ENCODE assay signal across 24 cellular contexts in genomic region chr16:10111156-10111761, GRCh38.
"Had no signal": no experiment of that assay in that cellular context is flagged by ENCODE, and none has a peak within 500 bp of the region (broad histone marks: within the 10 kb centered on the region; RNA-seq: fewer than 3 reads in every experiment).

No MANE protein-coding gene starts in this region.

- ATAC-seq: natural killer cell treated with Interleukin-12 subunit alpha and Interleukin-12 subunit beta and Interleukin-15 and Interleukin-18, amount 100 ng/mL, for 72 hours; psoas muscle; right cardiac atrium; right lobe of liver; stimulated activated naive B cell treated with anti-CD40 and anti-IgM and Interleukin-4, amounts not matched to agents 10 μg/mL and 1 μg/mL and 100 μg/mL, for 72 hours had no signal

- H3K4me1 ChIP-seq: parathyroid adenoma, psoas muscle, right lobe of liver, tibial nerve, upper lobe of left lung, vagina had no signal

- H3K27ac ChIP-seq: ovary, parathyroid adenoma, psoas muscle, right lobe of liver, sigmoid colon, stomach, thoracic aorta, thyroid gland, tibial nerve, upper lobe of left lung, vagina had no signal

- FAIRE-seq: small intestine had no signal

- H3K9ac ChIP-seq: parathyroid adenoma had no signal

- H3K79me2 ChIP-seq: parathyroid adenoma had no signal

- H2AFZ ChIP-seq: parathyroid adenoma had no signal

- H3K9me3 ChIP-seq: ovary, psoas muscle, right lobe of liver, sigmoid colon, stomach, thoracic aorta, thyroid gland, tibial nerve, upper lobe of left lung, vagina had no signal

- H3K36me3 ChIP-seq: ovary, right lobe of liver, sigmoid colon, stomach, thoracic aorta, thyroid gland, tibial nerve, upper lobe of left lung, vagina had no signal

- DNase-seq: nephron progenitor cell; occipital lobe; ovary; posterior cingulate gyrus; psoas muscle; right cardiac atrium; right lobe of liver; sigmoid colon; small intestine; stimulated activated CD4-positive, alpha-beta T cell treated with anti-CD3 and anti-CD28 coated beads, Interleukin-15, amount 100 ng/mL, for 24 hours; stimulated activated CD4-positive, alpha-beta T cell treated with anti-CD3 and anti-CD28 coated beads, Interleukin-2, amount 100 ng/mL, for 24 hours; stimulated activated CD4-positive, alpha-beta T cell treated with anti-CD3 and anti-CD28 coated beads, Interleukin-2, amount 100 ng/mL, for 48 hours; stimulated activated CD4-positive, alpha-beta T cell treated with anti-CD3 and anti-CD28 coated beads, Interleukin-4, amount 100 ng/mL, for 24 hours; stimulated activated naive B cell treated with anti-CD40 and anti-IgM and Interleukin-4, amounts not matched to agents 10 μg/mL and 1 μg/mL and 100 μg/mL, for 72 hours; stimulated activated naive CD4-positive, alpha-beta T cell treated with Interleukin-2 at 50 U/mL for 16 hours; stomach; thyroid gland; trophoblast cell had no signal

- H3K4me3 ChIP-seq: ovary, psoas muscle, right lobe of liver, sigmoid colon, stomach, thoracic aorta, thyroid gland, tibial nerve, upper lobe of left lung, vagina had no signal

- H3K27me3 ChIP-seq: ovary, right lobe of liver, sigmoid colon, stomach, thyroid gland, tibial nerve, upper lobe of left lung, vagina had no signal
